ENCODE assay signal across 13 cellular contexts in the genomic region with DNA sequence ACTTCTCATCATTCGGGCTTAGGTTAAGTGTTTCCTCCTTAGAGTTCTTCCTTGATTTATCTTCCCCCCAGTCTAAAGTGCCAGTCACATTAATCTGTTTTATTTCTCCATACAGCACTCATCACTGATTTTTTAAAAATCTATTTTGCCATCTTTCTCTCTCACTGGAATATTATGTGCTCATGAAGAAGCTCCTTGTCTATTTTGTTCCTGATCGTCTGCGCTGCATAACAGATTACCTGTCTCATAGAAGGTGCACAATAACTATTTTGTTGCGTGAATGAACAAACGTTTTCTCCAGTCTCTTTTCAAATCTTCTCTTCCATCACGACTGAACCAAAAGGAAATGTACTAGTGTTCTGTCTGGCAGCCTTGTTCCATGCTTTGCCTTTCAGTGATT. TPM values are rescaled to one million over a fixed set of nuclear protein-coding genes. Genes with fewer than 3 reads are reported as not detected.
DNase-seq lines count a peak whose midpoint lies in the region; ATAC-seq and TF ChIP-seq lines count a peak whose summit lies in the region.
"Had no signal": no experiment of that assay in that cellular context is flagged by ENCODE, and none has a peak within 500 bp of the region (broad histone marks: within the 10 kb centered on the region; RNA-seq: fewer than 3 reads in every experiment).

No MANE protein-coding gene starts in this region.

- peaks cover 2% of the 10 kb centered on the region for H3K9me3 Mint-ChIP-seq in CD8-positive, alpha-beta T cell
- H3K9me3 Mint-ChIP-seq in activated naive CD8-positive, alpha-beta T cell treated with anti-CD3 and anti-CD28 coated beads, Interleukin-2, amount 10 ng/mL, durations not matched to agents 7 days and 5 days, result peaks cover 8% of the 10 kb centered on the region
- peaks cover 13% of the 10 kb centered on the region for H3K9me3 Mint-ChIP-seq in nephron progenitor cell

- peak overlapping the region; percentile 75 for H3K27ac Mint-ChIP-seq in CD8-positive, alpha-beta T cell
- H3K27ac Mint-ChIP-seq in activated naive CD8-positive, alpha-beta T cell treated with anti-CD3 and anti-CD28 coated beads, Interleukin-2, amount 10 ng/mL, durations not matched to agents 7 days and 5 days, result peak overlapping the region; percentile 57
- H3K27ac Mint-ChIP-seq in nephron progenitor cell, result no peak overlapping the region

- H3K36me3 ChIP-seq in CD8-positive, alpha-beta T cell (ENCODE audit: insufficient read depth, low read length), result peaks cover 21% of the 10 kb centered on the region

- peaks cover 77% of the 10 kb centered on the region for H3K4me1 Mint-ChIP-seq in CD8-positive, alpha-beta T cell (ENCODE audit: low read depth)
- H3K4me1 Mint-ChIP-seq in activated naive CD8-positive, alpha-beta T cell treated with anti-CD3 and anti-CD28 coated beads, Interleukin-2, amount 10 ng/mL, durations not matched to agents 7 days and 5 days, result peaks cover 37% of the 10 kb centered on the region
- peaks cover 38% of the 10 kb centered on the region for H3K4me1 Mint-ChIP-seq in nephron progenitor cell

- no peaks in the 10 kb centered on the region for H3K27me3 ChIP-seq in CD8-positive, alpha-beta T cell (ENCODE audit: insufficient read depth, low read length)
- no peaks in the 10 kb centered on the region for H3K27me3 ChIP-seq in HL-60 (ENCODE audit: insufficient read depth, poor library complexity, severe bottlenecking)
- H3K27me3 ChIP-seq: adrenal gland, esophagus squamous epithelium had no signal

- H3K9me3 ChIP-seq in CD8-positive, alpha-beta T cell (ENCODE audit: low read length), result no peaks in the 10 kb centered on the region
- H3K9me3 ChIP-seq: adrenal gland, esophagus squamous epithelium had no signal

- ATAC-seq in CD8-positive, alpha-beta T cell, result no peak
- no peak for ATAC-seq in activated naive CD8-positive, alpha-beta T cell treated with anti-CD3 and anti-CD28 coated beads, Interleukin-2, amount 10 ng/mL, durations not matched to agents 7 days and 5 days (ENCODE audit: low read depth)
- no peak for ATAC-seq in left cardiac atrium

- H3K27ac ChIP-seq in CD8-positive, alpha-beta T cell (ENCODE audit: low read depth, low read length), result no peak overlapping the region
- H3K27ac ChIP-seq in HL-60 (replicated peaks), result peak overlapping the region; percentile 40
- H3K27ac ChIP-seq: adrenal gland, esophagus squamous epithelium had no signal

- H3K4me3 ChIP-seq in CD8-positive, alpha-beta T cell (ENCODE audit: low read depth, low read length), result no peak overlapping the region
- H3K4me3 ChIP-seq in HL-60 (replicated peaks; ENCODE audit: insufficient read depth, low read length), result peak overlapping the region; percentile 71; the same call in 1 of the 2 replicates
- H3K4me3 ChIP-seq: adrenal gland, esophagus squamous epithelium had no signal

- CTCF ChIA-PET in CD8-positive, alpha-beta T cell (lab: Charles Lee), result interaction anchor here (1.1 to 2.3 kb wide), 2 partner anchors 70 to 72 kb away, joined by 5 read pairs; no protein-coding TSS in a partner anchor

- H3K4me3 Mint-ChIP-seq in CD8-positive, alpha-beta T cell, result peak overlapping the region; percentile 60
- peak overlapping the region; percentile 54 for H3K4me3 Mint-ChIP-seq in activated naive CD8-positive, alpha-beta T cell treated with anti-CD3 and anti-CD28 coated beads, Interleukin-2, amount 10 ng/mL, durations not matched to agents 7 days and 5 days
- peak overlapping the region; percentile 62 for H3K4me3 Mint-ChIP-seq in nephron progenitor cell

- intact Hi-C loops in CD8-positive, alpha-beta T cell (cut with DNase I, micrococcal nuclease), result loop anchor here in 1 of 2 experiments (10.0 kb wide), 1 partner anchor 399 kb away; the partner anchor contains the start of gene PTPN11
- intact Hi-C loops in left cardiac atrium (cut with DNase I), result no loop called here

- H3K36me3 Mint-ChIP-seq in CD8-positive, alpha-beta T cell, result peaks cover 71% of the 10 kb centered on the region
- H3K36me3 Mint-ChIP-seq in activated naive CD8-positive, alpha-beta T cell treated with anti-CD3 and anti-CD28 coated beads, Interleukin-2, amount 10 ng/mL, durations not matched to agents 7 days and 5 days, result peaks cover 30% of the 10 kb centered on the region
- H3K36me3 Mint-ChIP-seq in nephron progenitor cell (ENCODE audit: low read depth), result peaks cover 56% of the 10 kb centered on the region

- POLR2A ChIA-PET in CD8-positive, alpha-beta T cell (lab: Charles Lee), result interaction anchor here (1.0 kb wide), 1 partner anchor 71 kb away, joined by 4 read pairs; no protein-coding TSS in a partner anchor
- POLR2A ChIA-PET in activated naive CD8-positive, alpha-beta T cell treated with anti-CD3 and anti-CD28 coated beads, Interleukin-2, amount 10 ng/mL, durations not matched to agents 7 days and 5 days (lab: Charles Lee), result interaction anchor here (6.5 kb wide), 1 partner anchor 18 kb away, joined by 218 read pairs; no protein-coding TSS in a partner anchor

- no peak for TF ChIP-seq CTCF in CD8-positive, alpha-beta T cell (IDR thresholded peaks at IDR 0.05)
- TF ChIP-seq CTCF in HL-60 (IDR thresholded peaks at IDR 0.05; ENCODE audit: insufficient read depth, low read length) (no peak), nephron progenitor cell (IDR thresholded peaks at IDR 0.05) (no peak)

- DNase-seq in CD8-positive, alpha-beta T cell, result no peak
- no peak for DNase-seq in HL-60 (ENCODE audit: low read depth in 1 of 2, low spot score in 1 of 2)
- DNase-seq in activated naive CD8-positive, alpha-beta T cell treated with anti-CD3 and anti-CD28 coated beads, Interleukin-2, amount 10 ng/mL, durations not matched to agents 7 days and 5 days, result no peak
- DNase-seq in nephron progenitor cell, result no peak
- DNase-seq in left cardiac atrium, result no peak
- DNase-seq in NCI-H748 (lab: John Stamatoyannopoulos, UW; ENCODE audit: unreplicated experiment), result no peak
- no peak for DNase-seq in HCEC 1CT
- DNase-seq: activated CD4-positive, alpha-beta T cell treated with anti-CD3 and anti-CD28 coated beads, Interleukin-2, amount 50 U/mL, for 4 hours; adrenal gland; esophagus squamous epithelium; hippocampal formation; NCI-H1694 treated with DMSO at 0.1 percent for 48 hours; NCI-H69 had no signal

- H3K4me1 ChIP-seq in CD8-positive, alpha-beta T cell (ENCODE audit: insufficient read depth, low read length), result peaks cover 48% of the 10 kb centered on the region

- no peaks in the 10 kb centered on the region for H3K27me3 Mint-ChIP-seq in CD8-positive, alpha-beta T cell (ENCODE audit: low read depth)
- no peaks in the 10 kb centered on the region for H3K27me3 Mint-ChIP-seq in activated naive CD8-positive, alpha-beta T cell treated with anti-CD3 and anti-CD28 coated beads, Interleukin-2, amount 10 ng/mL, durations not matched to agents 7 days and 5 days
- H3K27me3 Mint-ChIP-seq in nephron progenitor cell (ENCODE audit: low read depth, poor library complexity), result no peaks in the 10 kb centered on the region

RNA-seq across cellular contexts. Expression of gene ERP29, which starts 2.7 kb away (rescaled TPM):
- 100 to 1,000 TPM; 102 to 111 TPM for total RNA-seq in CD8-positive, alpha-beta T cell
- 100 to 1,000 TPM; 158 TPM for total RNA-seq in activated naive CD8-positive, alpha-beta T cell treated with anti-CD3 and anti-CD28 coated beads, Interleukin-2, amount 10 ng/mL, durations not matched to agents 7 days and 5 days
- total RNA-seq in left cardiac atrium, result 10 to 100 TPM; 42.2 to 52.3 TPM

RNA-seq across cellular contexts. Expression of gene TMEM116, which starts 3.0 kb away (rescaled TPM):
- total RNA-seq in CD8-positive, alpha-beta T cell, result 10 to 100 TPM in 1 of 2 experiments, 1 to 10 TPM in 1; 9.4 to 11.2 TPM
- total RNA-seq in activated naive CD8-positive, alpha-beta T cell treated with anti-CD3 and anti-CD28 coated beads, Interleukin-2, amount 10 ng/mL, durations not matched to agents 7 days and 5 days, result 10 to 100 TPM; 23.4 to 26.2 TPM
- total RNA-seq in left cardiac atrium, result 10 to 100 TPM; 11.8 to 18.8 TPM
